Comparison of ENCODE assay signal across 8 cellular contexts in the genomic region with DNA sequence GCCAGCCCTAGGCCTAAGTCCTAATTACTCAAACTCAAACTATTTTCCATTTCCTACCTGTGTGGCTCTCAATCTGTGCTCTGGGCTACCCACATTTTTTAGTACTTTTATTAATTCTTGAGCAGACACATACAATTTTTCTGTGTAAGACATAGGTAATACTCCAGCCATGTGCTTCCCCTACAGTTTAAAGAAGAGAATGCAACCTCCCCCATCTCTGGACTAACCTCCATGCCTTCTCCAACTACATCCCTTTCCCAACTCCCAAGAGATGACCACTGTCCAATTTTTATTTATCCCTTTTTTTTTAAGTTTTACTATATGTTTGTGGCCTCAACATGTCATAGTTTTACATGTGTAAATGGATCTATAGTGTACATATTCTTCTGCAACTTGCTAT. TPM values are rescaled to one million over a fixed set of nuclear protein-coding genes. Genes with fewer than 3 reads are reported as not detected.
DNase-seq lines count a peak whose midpoint lies in the region; ATAC-seq and TF ChIP-seq lines count a peak whose summit lies in the region.

No MANE protein-coding gene starts in this region.

- DNase-seq in COLO829 (ENCODE audit: low spot score) = peak; percentile 39
- DNase-seq in HFFc6 = no peak
- DNase-seq in amniotic epithelial cell (ENCODE audit: low read depth) = peak; percentile 41
- DNase-seq in memory B cell (ENCODE audit: low spot score in 2 of 2) = no peak
- DNase-seq in T-helper 1 cell = no peak
- DNase-seq in cortex of kidney (lab: John Stamatoyannopoulos, UW) = no peak
- DNase-seq in NCI-H1417 treated with DMSO at 0.1 percent for 48 hours (lab: John Stamatoyannopoulos, UW) = no peak

- TF ChIP-seq CTCF in HFFc6 (IDR thresholded peaks at IDR 0.05) = peak; percentile 68

- H3K36me3 Mint-ChIP-seq in HFFc6 (ENCODE audit: low read depth) (peaks cover 36% of the 10 kb centered on the region), memory B cell (peaks cover 5% of the 10 kb centered on the region)

- ATAC-seq in memory B cell (ENCODE audit: low read depth) = peak; percentile 76
- no peak for ATAC-seq in GM21786 (IDR thresholded peaks at IDR 0.05; ENCODE audit: unreplicated experiment)

- H3K9me3 Mint-ChIP-seq in HFFc6 (no peaks in the 10 kb centered on the region), memory B cell (no peaks in the 10 kb centered on the region)

- H3K4me3 Mint-ChIP-seq in HFFc6 (no peak overlapping the region), memory B cell (no peak overlapping the region)

- H3K27me3 Mint-ChIP-seq in HFFc6 (ENCODE audit: insufficient read depth) (no peaks in the 10 kb centered on the region; the same call in 1 of the 2 replicates), memory B cell (no peaks in the 10 kb centered on the region)

- H3K4me1 Mint-ChIP-seq in HFFc6 (ENCODE audit: low read depth) (peaks cover 32% of the 10 kb centered on the region), memory B cell (peaks cover 27% of the 10 kb centered on the region)

- no peak overlapping the region for H3K27ac Mint-ChIP-seq in HFFc6
- H3K27ac Mint-ChIP-seq in memory B cell = no peak overlapping the region

RNA-seq across cellular contexts. Expression of a gene that starts 5.8 kb away (rescaled TPM):
- 10 to 100 TPM; 42.6 to 55.7 (median 51.8) TPM for total RNA-seq in HFFc6 (2021; fragmentation: NEBNext Ultra II Directional; extraction: Animal tissue kit (Norgen Biotek cat#: 25700))

RNA-seq across cellular contexts. Expression of a gene that starts 43.9 kb away (rescaled TPM):
- not detected for total RNA-seq in HFFc6 (2021; fragmentation: NEBNext Ultra II Directional; extraction: Animal tissue kit (Norgen Biotek cat#: 25700))

RNA-seq across cellular contexts. Expression of a gene that starts 52.8 kb away (rescaled TPM):
- total RNA-seq in HFFc6 (2021; fragmentation: NEBNext Ultra II Directional; extraction: Animal tissue kit (Norgen Biotek cat#: 25700)) = 10 to 100 TPM; 14.2 to 17.2 (median 15.5) TPM

Comparison
In these comparisons a context has a peak if more than half of its experiments do, and no peak if none do; other contexts are left out.
1. DNase-seq: peak in COLO829 (single experiment) and amniotic epithelial cell (single experiment); none in HFFc6 (single experiment), memory B cell (0 of 2), T-helper 1 cell (0 of 5), cortex of kidney (single experiment) and NCI-H1417 treated with DMSO at 0.1 percent for 48 hours (single experiment).